In genomic region chr3:126682046-126682445, GRCh38 we compare ENCODE assay signal across 16 cellular contexts. TPM values are rescaled to one million over a fixed set of nuclear protein-coding genes. Genes with fewer than 3 reads are reported as not detected.
DNase-seq lines count a peak whose midpoint lies in the region; ATAC-seq and TF ChIP-seq lines count a peak whose summit lies in the region.
"Had no signal": no experiment of that assay in that cellular context is flagged by ENCODE, and none has a peak within 500 bp of the region (broad histone marks: within the 10 kb centered on the region; RNA-seq: fewer than 3 reads in every experiment).

No MANE protein-coding gene starts in this region.

- H3K9me3 ChIP-seq in Loucy (ENCODE audit: insufficient read depth, low read depth, low read length) (no peaks in the 10 kb centered on the region), spleen (no peaks in the 10 kb centered on the region), thyroid gland (no peaks in the 10 kb centered on the region)
- H3K9me3 ChIP-seq: BE2C had no signal

- H3K9ac ChIP-seq in Loucy (ENCODE audit: low read depth, low read length, poor library complexity, severe bottlenecking), result no peak overlapping the region

- TF ChIP-seq POLR2A in spleen (IDR thresholded peaks at IDR 0.05) (no peak), thyroid gland (IDR thresholded peaks at IDR 0.05) (no peak)

- peaks cover 72% of the 10 kb centered on the region for H3K4me1 ChIP-seq in Loucy (ENCODE audit: insufficient read depth, low read length, poor library complexity, severe bottlenecking)
- peaks cover 0 to 33% (median 15%) of the 10 kb centered on the region in 6 donors for H3K4me1 ChIP-seq in spleen
- peaks cover 10 to 13% of the 10 kb centered on the region in 2 donors for H3K4me1 ChIP-seq in thyroid gland

- no peaks in the 10 kb centered on the region for H3K27me3 ChIP-seq in Loucy (ENCODE audit: insufficient read depth, low read length, poor library complexity, severe bottlenecking)
- H3K27me3 ChIP-seq in spleen (replicated peaks in 1 of 7), result peaks cover 0 to 26% (median 0%) of the 10 kb centered on the region in 7 donors
- H3K27me3 ChIP-seq in thyroid gland, result no peaks in the 10 kb centered on the region
- H3K27me3 ChIP-seq: BE2C had no signal

- H4K20me1 ChIP-seq in Loucy (ENCODE audit: insufficient read depth, low read length, poor library complexity, severe bottlenecking), result no peaks in the 10 kb centered on the region

- WGBS in spleen, 5 donors, result 82 to 100% (median 91%) methylated on average over 3 of the region's 3 CpGs
- 89 to 92% methylated on average over 3 of the region's 3 CpGs for WGBS in thyroid gland, 2 donors

- H2AFZ ChIP-seq in Loucy (ENCODE audit: low read length), result no peak overlapping the region

- H3F3A ChIP-seq in Loucy (ENCODE audit: low read depth), result no peaks in the 10 kb centered on the region

- H3K36me3 ChIP-seq in Loucy (ENCODE audit: insufficient read depth, low read length), result no peaks in the 10 kb centered on the region
- H3K36me3 ChIP-seq in spleen, result no peaks in the 10 kb centered on the region
- H3K36me3 ChIP-seq in thyroid gland, result no peaks in the 10 kb centered on the region
- H3K36me3 ChIP-seq: BE2C had no signal

- no peak for TF ChIP-seq CTCF in Loucy (conservative IDR thresholded peaks at IDR 0.05; ENCODE audit: low read length)
- TF ChIP-seq CTCF in spleen (IDR thresholded peaks at IDR 0.05 in 8 of 11, conservative IDR thresholded peaks at IDR 0.05 in 3 of 11), result no peak
- no peak for TF ChIP-seq CTCF in thyroid gland (IDR thresholded peaks at IDR 0.05)

- DNase-seq in AG20443 (ENCODE audit: low spot score), result peak; percentile 4
- DNase-seq in islet precursor cell, result peak; percentile 32
- peak; percentile 34 for DNase-seq in spleen
- no peak for DNase-seq in NOMO-1 treated with dmso at 0.1 percent for 144 hours (lab: John Stamatoyannopoulos, UW; ENCODE audit: unreplicated experiment)
- DNase-seq in thyroid gland, result no peak
- DNase-seq: BE2C; CD4-positive, alpha-beta memory T cell; DMS153; DMS79 treated with DMSO at 0.1 percent for 48 hours; EL; GOT3; H9 had no signal

- ATAC-seq in GM21737 (IDR thresholded peaks at IDR 0.05; ENCODE audit: unreplicated experiment), result no peak
- ATAC-seq: HepG2 had no signal

- H3K4me2 ChIP-seq in Loucy (ENCODE audit: low read depth, low read length, poor library complexity, severe bottlenecking), result peak overlapping the region; percentile 27

- H3K4me3 ChIP-seq in Loucy (ENCODE audit: low read length, poor library complexity, severe bottlenecking), result no peak overlapping the region
- no peak overlapping the region for H3K4me3 ChIP-seq in spleen
- no peak overlapping the region for H3K4me3 ChIP-seq in thyroid gland (replicated peaks in 1 of 3)

- intact Hi-C loops in spleen (cut with DNase I; ENCODE audit: low total_unique reads) (no loop called here), thyroid gland (cut with DNase I) (loop anchor here (5.0 to 10.0 kb wide), 2 partner anchors 65 to 863 kb away; no protein-coding TSS in a partner anchor)

- H3K27ac ChIP-seq in spleen (no peak overlapping the region), thyroid gland (no peak overlapping the region)
- H3K27ac ChIP-seq: C4-2B had no signal

- H3K79me2 ChIP-seq in Loucy (ENCODE audit: insufficient read depth, low read length), result no peaks in the 10 kb centered on the region

- no peaks in the 10 kb centered on the region for H3K9me2 ChIP-seq in Loucy (replicated peaks; ENCODE audit: low read depth, low read length)

RNA-seq across cellular contexts. Expression of gene CHCHD6, which starts 22.0 kb away (rescaled TPM):
- 10 to 100 TPM in 4 of 7 donors, 1 to 10 TPM in 3; 6.3 to 14.6 (median 10.3) TPM for total RNA-seq in spleen
- polyA plus RNA-seq in spleen, result 10 to 100 TPM; 13.1 to 39.1 (median 17.9) TPM
- 10 to 100 TPM; 22.9 to 27.8 (median 24.4) TPM for total RNA-seq in thyroid gland

RNA-seq across cellular contexts. Expression of gene TXNRD3, which starts 27.1 kb away (rescaled TPM):
- total RNA-seq in spleen (10 to 100 TPM in 1 of 7 donors, 1 to 10 TPM in 6; 3.7 to 12.9 (median 7.6) TPM), thyroid gland (10 to 100 TPM; 14.4 to 21.3 (median 17.7) TPM)
- 1 to 10 TPM; 3.7 to 5.8 (median 5.1) TPM for polyA plus RNA-seq in spleen

Comparison
In these comparisons a context has a peak if more than half of its experiments do, and no peak if none do; other contexts are left out.
1. DNase-seq: peak in AG20443 (single experiment), islet precursor cell (single experiment) and spleen (single experiment); none in NOMO-1 treated with dmso at 0.1 percent for 144 hours (single experiment) and thyroid gland (0 of 2).